In the genomic region with DNA sequence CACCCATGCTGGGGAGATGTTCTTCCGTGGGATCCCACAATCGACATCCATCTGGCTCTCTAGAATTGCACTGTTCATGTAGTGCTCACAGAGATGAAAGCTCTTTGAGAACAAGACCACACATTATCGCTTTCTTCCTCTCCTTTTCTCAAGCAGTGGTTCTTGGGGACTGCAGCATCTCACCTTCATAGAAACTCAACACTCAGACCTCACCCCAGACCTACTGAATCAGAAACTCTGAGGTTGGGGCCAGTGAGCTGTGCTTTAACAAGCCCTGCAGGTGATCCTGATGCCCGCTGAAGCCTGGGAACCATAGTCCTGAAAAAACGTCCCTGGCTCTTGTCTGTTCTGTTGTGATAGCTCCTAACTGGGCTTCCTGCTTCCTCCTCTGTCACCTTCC, we compare ENCODE assay signal across 15 cellular contexts.
DNase-seq lines count a peak whose midpoint lies in the region; ATAC-seq lines count a peak whose summit lies in the region.
"Had no signal": no experiment of that assay in that cellular context is flagged by ENCODE, and none has a peak within 500 bp of the region (broad histone marks: within the 10 kb centered on the region; RNA-seq: fewer than 3 reads in every experiment).

No MANE protein-coding gene starts in this region.

- peak; percentile 64 for ATAC-seq in HG02798 (IDR thresholded peaks at IDR 0.05; ENCODE audit: poor library complexity, unreplicated experiment)
- peak; percentile 56 for ATAC-seq in activated T-helper 17 cell treated with anti-CD3 and anti-CD28 coated beads, Interleukin-2, amount 50 U/mL, for 72 hours (replicated peaks)
- no peak for ATAC-seq in stimulated activated memory B cell treated with anti-CD40 and anti-IgM and Interleukin-4, amounts not matched to agents 10 μg/mL and 1 μg/mL and 100 μg/mL, for 72 hours

- peaks cover 47% of the 10 kb centered on the region for H3K4me1 Mint-ChIP-seq in activated T-cell treated with anti-CD3 and anti-CD28 coated beads, Interleukin-2, amount 50 U/mL, for 24 hours (ENCODE audit: low read depth)
- H3K4me1 Mint-ChIP-seq in activated T-helper 17 cell treated with anti-CD3 and anti-CD28 coated beads, Interleukin-2, amount 50 U/mL, for 72 hours, result peaks cover 21% of the 10 kb centered on the region
- H3K4me1 Mint-ChIP-seq in stimulated activated memory B cell treated with anti-CD40 and anti-IgM and Interleukin-4, amounts not matched to agents 10 μg/mL and 1 μg/mL and 100 μg/mL, for 72 hours, result peaks cover 24% of the 10 kb centered on the region

- H3K27me3 Mint-ChIP-seq in activated T-cell treated with anti-CD3 and anti-CD28 coated beads, Interleukin-2, amount 50 U/mL, for 24 hours, result no peaks in the 10 kb centered on the region
- no peaks in the 10 kb centered on the region for H3K27me3 Mint-ChIP-seq in activated T-helper 17 cell treated with anti-CD3 and anti-CD28 coated beads, Interleukin-2, amount 50 U/mL, for 72 hours
- H3K27me3 Mint-ChIP-seq in stimulated activated memory B cell treated with anti-CD40 and anti-IgM and Interleukin-4, amounts not matched to agents 10 μg/mL and 1 μg/mL and 100 μg/mL, for 72 hours, result no peaks in the 10 kb centered on the region

- peak overlapping the region; percentile 32 for H3K4me3 Mint-ChIP-seq in activated T-cell treated with anti-CD3 and anti-CD28 coated beads, Interleukin-2, amount 50 U/mL, for 24 hours
- H3K4me3 Mint-ChIP-seq in activated T-helper 17 cell treated with anti-CD3 and anti-CD28 coated beads, Interleukin-2, amount 50 U/mL, for 72 hours, result peak overlapping the region; percentile 28
- no peak overlapping the region for H3K4me3 Mint-ChIP-seq in stimulated activated memory B cell treated with anti-CD40 and anti-IgM and Interleukin-4, amounts not matched to agents 10 μg/mL and 1 μg/mL and 100 μg/mL, for 72 hours

- peak overlapping the region; percentile 87 for H3K27ac Mint-ChIP-seq in activated T-cell treated with anti-CD3 and anti-CD28 coated beads, Interleukin-2, amount 50 U/mL, for 24 hours
- H3K27ac Mint-ChIP-seq in activated T-helper 17 cell treated with anti-CD3 and anti-CD28 coated beads, Interleukin-2, amount 50 U/mL, for 72 hours, result peak overlapping the region; percentile 45
- H3K27ac Mint-ChIP-seq in stimulated activated memory B cell treated with anti-CD40 and anti-IgM and Interleukin-4, amounts not matched to agents 10 μg/mL and 1 μg/mL and 100 μg/mL, for 72 hours, result peak overlapping the region; percentile 91

- H3K36me3 Mint-ChIP-seq in activated T-cell treated with anti-CD3 and anti-CD28 coated beads, Interleukin-2, amount 50 U/mL, for 24 hours (ENCODE audit: low read depth), result no peaks in the 10 kb centered on the region
- no peaks in the 10 kb centered on the region for H3K36me3 Mint-ChIP-seq in activated T-helper 17 cell treated with anti-CD3 and anti-CD28 coated beads, Interleukin-2, amount 50 U/mL, for 72 hours (ENCODE audit: low read depth)
- H3K36me3 Mint-ChIP-seq in stimulated activated memory B cell treated with anti-CD40 and anti-IgM and Interleukin-4, amounts not matched to agents 10 μg/mL and 1 μg/mL and 100 μg/mL, for 72 hours, result peaks cover 36% of the 10 kb centered on the region

- no peak for DNase-seq in activated T-cell treated with anti-CD3 and anti-CD28 coated beads, Interleukin-2, amount 50 U/mL, for 24 hours
- DNase-seq in activated T-cell treated with anti-CD3 and anti-CD28 coated beads for 4 hours (no peak), T-helper 9 cell (no peak), HK-2 (ENCODE audit: unreplicated experiment) (no peak), NCI-H1092 treated with DMSO at 0.1 percent for 48 hours (lab: John Stamatoyannopoulos, UW) (no peak)
- DNase-seq: ACHN; GF-D8; NCI-H1930; NCI-H82; occipital lobe; stimulated activated naive CD4-positive, alpha-beta T cell treated with Interleukin-2 at 50 U/mL for 16 hours; T1000 had no signal

- no peaks in the 10 kb centered on the region for H3K9me3 Mint-ChIP-seq in activated T-cell treated with anti-CD3 and anti-CD28 coated beads, Interleukin-2, amount 50 U/mL, for 24 hours
- H3K9me3 Mint-ChIP-seq in activated T-helper 17 cell treated with anti-CD3 and anti-CD28 coated beads, Interleukin-2, amount 50 U/mL, for 72 hours, result no peaks in the 10 kb centered on the region
- peaks cover 3% of the 10 kb centered on the region for H3K9me3 Mint-ChIP-seq in stimulated activated memory B cell treated with anti-CD40 and anti-IgM and Interleukin-4, amounts not matched to agents 10 μg/mL and 1 μg/mL and 100 μg/mL, for 72 hours
